Comparison of ENCODE assay signal across 8 cellular contexts in genomic region chr9:128191406-128192046, GRCh38. TPM values are rescaled to one million over a fixed set of nuclear protein-coding genes. Genes with fewer than 3 reads are reported as not detected.
DNase-seq lines count a peak whose midpoint lies in the region; ATAC-seq and TF ChIP-seq lines count a peak whose summit lies in the region.

CIZ1 (minus strand) TSS chr9:128191572; CDS start chr9:128190857, 715 bp downstream.

- peak within 1 kb of the TSS; percentile 93 for H3K27ac Mint-ChIP-seq in activated CD8-positive, alpha-beta T cell treated with anti-CD3 and anti-CD28 coated beads for 36 hours
- H3K27ac Mint-ChIP-seq in memory B cell = peak within 1 kb of the TSS; percentile 94

- intact Hi-C loops in activated CD8-positive, alpha-beta T cell treated with anti-CD3 and anti-CD28 coated beads for 36 hours (cut with micrococcal nuclease) = no loop called here

- peak; percentile 87 for ATAC-seq in GM18511 (IDR thresholded peaks at IDR 0.05; ENCODE audit: unreplicated experiment)
- peak; percentile 79 for ATAC-seq in HG03064 (IDR thresholded peaks at IDR 0.05; ENCODE audit: low read depth, unreplicated experiment)
- ATAC-seq in activated CD8-positive, alpha-beta T cell treated with anti-CD3 and anti-CD28 coated beads for 36 hours = peak; percentile 81
- peak; percentile 81 for ATAC-seq in memory B cell (ENCODE audit: low read depth)

- H3K4me3 Mint-ChIP-seq in activated CD8-positive, alpha-beta T cell treated with anti-CD3 and anti-CD28 coated beads for 36 hours = peak within 1 kb of the TSS; percentile 97
- peak within 1 kb of the TSS; percentile 95 for H3K4me3 Mint-ChIP-seq in memory B cell

- H3K4me3 ChIP-seq in AG04449 (ENCODE audit: low read depth, low read length) = peak within 1 kb of the TSS; percentile 82

- H3K27me3 Mint-ChIP-seq in activated CD8-positive, alpha-beta T cell treated with anti-CD3 and anti-CD28 coated beads for 36 hours = no peaks in the 10 kb centered on the region
- no peaks in the 10 kb centered on the region for H3K27me3 Mint-ChIP-seq in memory B cell

- peaks cover 38% of the 10 kb centered on the region for H3K4me1 Mint-ChIP-seq in activated CD8-positive, alpha-beta T cell treated with anti-CD3 and anti-CD28 coated beads for 36 hours (ENCODE audit: low read depth)
- peaks cover 19% of the 10 kb centered on the region for H3K4me1 Mint-ChIP-seq in memory B cell

- H3K9me3 Mint-ChIP-seq in activated CD8-positive, alpha-beta T cell treated with anti-CD3 and anti-CD28 coated beads for 36 hours = no peaks in the 10 kb centered on the region
- no peaks in the 10 kb centered on the region for H3K9me3 Mint-ChIP-seq in memory B cell

- DNase-seq in AG04449 (ENCODE audit: low read depth, low spot score) (no peak), NCI-H69 (lab: John Stamatoyannopoulos, UW) (peak; percentile 91), memory B cell (ENCODE audit: low spot score in 2 of 2) (peak; percentile 73 to 79)
- DNase-seq in activated CD8-positive, alpha-beta T cell treated with anti-CD3 and anti-CD28 coated beads for 36 hours = peak; percentile 76
- DNase-seq in effector CD8-positive, alpha-beta T cell (lab: John Stamatoyannopoulos, UW) = peak; percentile 51
- peak; percentile 64 for DNase-seq in stimulated activated CD8-positive, alpha-beta memory T cell treated with anti-CD3 and anti-CD28 coated beads, Interleukin-12 subunit alpha, Interleukin-12 subunit beta, amount 100 ng/mL, for 4 hours (ENCODE audit: low read depth)

- CTCF ChIA-PET in AG04449 (lab: Yijun Ruan, JAX) = interaction anchor here (0.9 to 3.5 kb wide), 15 partner anchors 9 to 150 kb away, joined by 3 to 33 read pairs (median 5); partner anchors contain the start of gene DNM1
- CTCF ChIA-PET in activated CD8-positive, alpha-beta T cell treated with anti-CD3 and anti-CD28 coated beads for 36 hours (lab: Charles Lee) = interaction anchor here (0.6 to 1.8 kb wide), 10 partner anchors 10 to 220 kb away, joined by 3 to 9 read pairs (median 4); partner anchors contain the start of genes BBLN, DNM1 and URM1

- peak; percentile 80 for TF ChIP-seq CTCF in AG04449 (IDR thresholded peaks at IDR 0.05; ENCODE audit: insufficient read depth, low read length, missing control alignments)
- TF ChIP-seq CTCF in activated CD8-positive, alpha-beta T cell treated with anti-CD3 and anti-CD28 coated beads for 36 hours (IDR thresholded peaks at IDR 0.05) = peak; percentile 86

- POLR2A ChIA-PET in AG04449 (lab: Yijun Ruan, JAX) = interaction anchor here (0.7 kb wide), 1 partner anchor 25 kb away, joined by 3 read pairs; no protein-coding TSS in a partner anchor
- POLR2A ChIA-PET in activated CD8-positive, alpha-beta T cell treated with anti-CD3 and anti-CD28 coated beads for 36 hours (lab: Charles Lee) = interaction anchor here (1.0 to 2.6 kb wide), 9 partner anchors 10 to 150 kb away, joined by 3 to 13 read pairs (median 4); no protein-coding TSS in a partner anchor

- peaks cover 22% of the 10 kb centered on the region for H3K36me3 Mint-ChIP-seq in activated CD8-positive, alpha-beta T cell treated with anti-CD3 and anti-CD28 coated beads for 36 hours (ENCODE audit: low read depth)
- peaks cover 8% of the 10 kb centered on the region for H3K36me3 Mint-ChIP-seq in memory B cell

RNA-seq across cellular contexts. Expression of gene CIZ1, which starts in this region (rescaled TPM):
- total RNA-seq in activated CD8-positive, alpha-beta T cell treated with anti-CD3 and anti-CD28 coated beads for 36 hours = 10 to 100 TPM; 75.7 to 77.1 TPM
